ENCODE assay signal across 1 cellular context in the genomic region with DNA sequence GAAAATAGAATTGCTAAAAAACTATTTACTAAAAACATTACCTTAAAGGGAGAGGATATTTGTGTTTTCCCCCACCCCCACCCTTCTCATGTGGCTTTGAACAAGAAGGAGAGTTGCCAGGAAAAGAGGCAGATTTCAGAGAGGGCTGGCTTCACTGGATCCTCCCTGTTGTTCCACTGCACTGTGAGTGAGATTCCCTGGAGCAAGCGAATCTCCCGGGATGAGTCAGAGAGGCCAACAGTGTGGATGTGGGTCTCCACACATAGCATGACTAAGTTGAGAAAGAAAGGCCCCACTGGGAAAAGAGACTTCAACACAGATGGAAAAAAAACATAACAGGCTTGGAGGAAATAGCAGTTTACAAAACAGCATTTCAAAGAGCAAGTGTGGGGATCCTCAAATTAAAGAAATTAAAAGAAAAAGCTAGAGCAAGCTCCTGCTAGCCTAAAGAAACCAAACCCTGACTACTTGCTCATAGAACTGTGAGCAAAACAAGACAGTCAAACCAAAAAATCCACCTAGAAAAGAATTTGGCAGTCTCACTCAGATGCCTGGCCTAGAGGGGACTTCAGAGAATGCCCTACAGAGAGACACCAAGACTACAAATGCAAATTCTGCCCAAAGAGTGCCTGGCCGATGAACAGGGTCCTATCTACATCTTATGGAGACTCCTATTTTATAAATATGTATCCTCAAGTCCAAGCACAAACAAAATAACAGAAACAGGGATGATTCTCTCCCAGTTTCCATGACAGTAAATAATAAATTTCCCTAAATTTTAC.
TF ChIP-seq lines count a peak whose summit lies in the region.

No MANE protein-coding gene starts in this region.

TF ChIP-seq in IMR-90, 13 proteins besides CTCF, POLR2A, EP300 and RAD21:
- TF ChIP-seq FOS (IDR thresholded peaks at IDR 0.05; ENCODE audit: low read depth, low read length) (peak; percentile 70), MAZ (IDR thresholded peaks at IDR 0.05; ENCODE audit: borderline replicate concordance, low read depth, low read length) (no peak), MXI1 (IDR thresholded peaks at IDR 0.05; ENCODE audit: borderline replicate concordance, low read depth, low read length) (peak; percentile 71; the same call in 1 of the 2 replicates), CEBPB (IDR thresholded peaks at IDR 0.05; ENCODE audit: low read depth, low read length) (peak; percentile 45), MAFK (IDR thresholded peaks at IDR 0.05; ENCODE audit: low read depth, low read length) (peak; percentile 30; the same call in 1 of the 2 replicates), BHLHE40 (IDR thresholded peaks at IDR 0.05; ENCODE audit: low read depth, low read length) (no peak), SMC3 (IDR thresholded peaks at IDR 0.05; ENCODE audit: low read depth, low read length) (0 out of 2 replicates have a peak, but pooled peaks have one; percentile 22)
